1 cellular context compared by ENCODE assay signal in the genomic region with DNA sequence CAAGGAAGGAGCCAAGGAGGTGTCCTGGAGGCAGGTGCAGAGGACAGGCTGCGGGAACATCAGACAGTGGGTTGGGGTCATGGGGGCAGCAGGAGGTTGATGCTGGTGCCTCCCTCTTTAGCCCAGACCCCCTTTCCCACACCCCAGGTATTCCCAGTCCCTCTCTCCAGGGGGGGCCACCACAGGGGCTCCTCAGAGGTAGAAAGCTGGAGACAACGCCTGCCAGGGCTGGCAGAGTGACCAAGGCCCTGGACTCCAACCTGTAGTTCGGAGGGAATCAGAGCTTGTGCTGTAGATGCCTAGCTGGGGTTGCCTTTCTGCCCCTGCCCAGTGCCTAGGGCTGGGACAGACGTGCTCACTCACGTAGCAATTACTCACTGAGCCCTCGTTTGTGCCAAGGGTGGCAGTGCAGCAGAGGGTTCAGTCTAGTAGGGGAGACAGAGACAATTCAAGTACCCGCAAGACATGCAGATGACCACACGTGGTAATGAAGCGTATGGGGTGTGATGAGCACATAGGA.
TF ChIP-seq lines count a peak whose summit lies in the region.

No MANE protein-coding gene starts in this region.

TF ChIP-seq in H1, 55 proteins besides CTCF, POLR2A, EP300 and RAD21:
- TF ChIP-seq TAF1 (IDR thresholded peaks at IDR 0.05; ENCODE audit: low read depth, low read length) (no peak), RBBP5 (IDR thresholded peaks at IDR 0.05; ENCODE audit: borderline replicate concordance, low read depth, low read length) (no peak), HDAC2 (IDR thresholded peaks at IDR 0.05; ENCODE audit: borderline replicate concordance in 1 of 2, low read depth in 2 of 2, low read length in 2 of 2) (no peak), NRF1 (IDR thresholded peaks at IDR 0.05; ENCODE audit: low read depth, low read length) (no peak), FOSL1 (IDR thresholded peaks at IDR 0.05; ENCODE audit: insufficient read depth, low read depth, low read length) (no peak), PHF8 (conservative IDR thresholded peaks at IDR 0.05; ENCODE audit: low read depth, low read length) (no peak), EZH2 (IDR thresholded peaks at IDR 0.05; ENCODE audit: low read depth, low read length, severe bottlenecking) (no peak), JUND (IDR thresholded peaks at IDR 0.05; ENCODE audit: low read length) (no peak), TCF12 (IDR thresholded peaks at IDR 0.05; ENCODE audit: low read depth, low read length) (no peak)
